In genomic region chr15:60395276-60396011, GRCh38 we compare ENCODE assay signal across 10 cellular contexts. TPM values are rescaled to one million over a fixed set of nuclear protein-coding genes. Genes with fewer than 3 reads are reported as not detected.
DNase-seq lines count a peak whose midpoint lies in the region; ATAC-seq, FAIRE-seq and TF ChIP-seq lines count a peak whose summit lies in the region.
"Had no signal": no experiment of that assay in that cellular context is flagged by ENCODE, and none has a peak within 500 bp of the region (broad histone marks: within the 10 kb centered on the region; RNA-seq: fewer than 3 reads in every experiment).

No MANE protein-coding gene starts in this region.

- TF ChIP-seq CTCF in AG10803 (conservative IDR thresholded peaks at IDR 0.05; ENCODE audit: low read length) (no peak), breast epithelium (IDR thresholded peaks at IDR 0.05) (no peak), natural killer cell (IDR thresholded peaks at IDR 0.05) (no peak)

- H3K36me3 Mint-ChIP-seq in natural killer cell, result no peaks in the 10 kb centered on the region

- H3K4me1 Mint-ChIP-seq in natural killer cell, result peaks cover 54 to 72% of the 10 kb centered on the region in 2 donors

- H3K4me3 Mint-ChIP-seq in natural killer cell, result peak overlapping the region; percentile 84

- intact Hi-C loops in breast epithelium (cut with DNase I; ENCODE audit: low total_unique reads), result no loop called here
- intact Hi-C loops in natural killer cell (cut with micrococcal nuclease), result loop anchor here (5.0 kb wide), 2 partner anchors 187 to 447 kb away; no protein-coding TSS in a partner anchor

- H3K27ac ChIP-seq in breast epithelium, result peak overlapping the region; percentile 99

- H3K9me3 ChIP-seq in breast epithelium, result no peaks in the 10 kb centered on the region

- H3K27me3 ChIP-seq in breast epithelium, result no peaks in the 10 kb centered on the region

- peak overlapping the region in 1 of 2 donors; percentile 93 for H3K27ac Mint-ChIP-seq in natural killer cell

- ATAC-seq in natural killer cell (no peak), HG03039 (IDR thresholded peaks at IDR 0.05; ENCODE audit: unreplicated experiment) (no peak)

- peaks cover 0 to 3% of the 10 kb centered on the region in 2 donors for H3K9me3 Mint-ChIP-seq in natural killer cell

- H3K4me1 ChIP-seq in breast epithelium, result peaks cover 20 to 41% of the 10 kb centered on the region in 2 donors

- no peak for FAIRE-seq in urothelium cell line (lab: Jason Lieb, UNC)

- H3K36me3 ChIP-seq in breast epithelium, result no peaks in the 10 kb centered on the region

- TF ChIP-seq POLR2A in breast epithelium (IDR thresholded peaks at IDR 0.05), result no peak

- DNase-seq in AG10803 (ENCODE audit: low read depth), result peak; percentile 48
- peak; percentile 39 for DNase-seq in NCI-H1092 treated with DMSO at 0.1 percent for 48 hours (lab: John Stamatoyannopoulos, UW)
- DNase-seq in breast epithelium (ENCODE audit: low spot score in 2 of 2), result no peak
- DNase-seq in natural killer cell, result no peak
- DNase-seq in GDM1 (lab: John Stamatoyannopoulos, UW), result no peak
- DNase-seq in NCI-H524 (lab: John Stamatoyannopoulos, UW), result no peak
- DNase-seq in urothelium cell line (ENCODE audit: low spot score), result no peak
- DNase-seq: activated CD4-positive, alpha-beta T cell treated with anti-CD3 and anti-CD28 coated beads, Interleukin-2, amount 50 U/mL, for 4 hours; hypothalamus had no signal

- H3K27me3 Mint-ChIP-seq in natural killer cell (ENCODE audit: low read depth in 2 of 2), result no peaks in the 10 kb centered on the region

- peak overlapping the region; percentile 97 for H3K4me3 ChIP-seq in AG10803 (ENCODE audit: low read length)
- peak overlapping the region; percentile 83 to 99 (median 91) for H3K4me3 ChIP-seq in breast epithelium

RNA-seq across cellular contexts. Expression of gene ANXA2, which starts 2.3 kb away (rescaled TPM):
- 1,000 to 10,000 TPM in 1 of 3 donors, 100 to 1,000 TPM in 2; 875 to 1,598 (median 923) TPM for total RNA-seq in breast epithelium
- total RNA-seq in natural killer cell, result 100 to 1,000 TPM; 132 to 230 (median 155) TPM

Comparison
In these comparisons a context has a peak if more than half of its experiments do, and no peak if none do; other contexts are left out.
1. DNase-seq: peak in AG10803 (single experiment) and NCI-H1092 treated with DMSO at 0.1 percent for 48 hours (single experiment); none in breast epithelium (0 of 2), natural killer cell (single experiment), GDM1 (single experiment), NCI-H524 (0 of 2) and urothelium cell line (single experiment).